Comparison of ENCODE assay signal across 1 cellular context in the genomic region with DNA sequence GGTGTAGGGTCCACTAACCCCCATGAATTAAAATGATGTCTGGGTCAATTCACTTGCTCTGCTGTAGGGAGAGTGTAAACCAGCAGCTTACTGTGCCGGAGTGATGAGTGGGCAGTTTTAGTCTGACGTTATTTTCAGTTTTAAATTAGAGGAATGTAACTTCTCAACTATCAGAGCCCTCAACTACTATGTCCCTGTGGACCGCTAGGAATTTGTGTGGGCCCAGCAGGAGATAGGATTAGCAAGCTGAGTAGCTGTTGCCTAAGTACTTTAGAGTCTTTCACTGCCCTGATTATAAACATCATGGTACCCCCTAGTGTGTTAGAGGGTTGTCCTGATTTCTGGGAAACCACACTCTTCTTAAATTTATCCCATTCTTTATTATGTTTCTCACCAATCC.
A peak's percentile ranks its signal among the peaks of the same experiment; 100 is the strongest.
TF ChIP-seq lines count a peak whose summit lies in the region.

No MANE protein-coding gene starts in this region.

TF ChIP-seq in HEK293T, 16 proteins besides CTCF, POLR2A, EP300 and RAD21:
- TF ChIP-seq CTBP1 (IDR thresholded peaks at IDR 0.05; ENCODE audit: borderline replicate concordance) (peak; percentile 48; the same call in 1 of the 2 replicates), BHLHE40 (IDR thresholded peaks at IDR 0.05; ENCODE audit: borderline replicate concordance) (no peak), SUZ12 (IDR thresholded peaks at IDR 0.05) (no peak)
